Comparison of ENCODE assay signal across 1 cellular context in genomic region chr3:106610362-106610997, GRCh38.
TF ChIP-seq lines count a peak whose summit lies in the region.

No MANE protein-coding gene starts in this region.

TF ChIP-seq in HEK293, 187 proteins besides CTCF, POLR2A, EP300 and RAD21 (continued from another document):
- TF ChIP-seq INSM2 (tag by site-specific recombination; IDR thresholded peaks at IDR 0.05): peak; percentile 47; the same call in 1 of the 2 replicates
- TF ChIP-seq ZNF785 (tag by site-specific recombination; IDR thresholded peaks at IDR 0.05): no peak
- no peak for TF ChIP-seq ZNF510 (tag by site-specific recombination; IDR thresholded peaks at IDR 0.05; ENCODE audit: insufficient replicate concordance)
- TF ChIP-seq YY1 (tag by site-specific recombination; IDR thresholded peaks at IDR 0.05): no peak
- TF ChIP-seq ZIC2 (tag by site-specific recombination; IDR thresholded peaks at IDR 0.05): no peak
- TF ChIP-seq ZNF768 (tag by site-specific recombination; IDR thresholded peaks at IDR 0.05): no peak
- no peak for TF ChIP-seq ZSCAN23 (tag by site-specific recombination; IDR thresholded peaks at IDR 0.05)
- TF ChIP-seq ZNF843 (tag by site-specific recombination; IDR thresholded peaks at IDR 0.05): peak; percentile 74
- TF ChIP-seq ZNF677 (tag by site-specific recombination; IDR thresholded peaks at IDR 0.05): no peak
- TF ChIP-seq MYNN (tag by site-specific recombination; IDR thresholded peaks at IDR 0.05; ENCODE audit: borderline replicate concordance): no peak
- no peak for TF ChIP-seq SP7 (tag by site-specific recombination; IDR thresholded peaks at IDR 0.05)
- peak; percentile 18; the same call in 1 of the 2 replicates for TF ChIP-seq ZNF654 (tag by site-specific recombination; IDR thresholded peaks at IDR 0.05; ENCODE audit: low read depth)
- no peak for TF ChIP-seq GLI4 (tag by site-specific recombination; IDR thresholded peaks at IDR 0.05)
- TF ChIP-seq GLIS1 (tag by site-specific recombination; IDR thresholded peaks at IDR 0.05): 0 out of 2 replicates have a peak, but pooled peaks have one; percentile 11
- no peak for TF ChIP-seq ZBTB20 (tag by site-specific recombination; IDR thresholded peaks at IDR 0.05)
- TF ChIP-seq KLF10 (tag by site-specific recombination; IDR thresholded peaks at IDR 0.05): no peak
- TF ChIP-seq ZNF792 (tag by site-specific recombination; IDR thresholded peaks at IDR 0.05): no peak
- TF ChIP-seq KLF8 (tag by site-specific recombination; IDR thresholded peaks at IDR 0.05): peak; percentile 60
- TF ChIP-seq, protein P1, sequence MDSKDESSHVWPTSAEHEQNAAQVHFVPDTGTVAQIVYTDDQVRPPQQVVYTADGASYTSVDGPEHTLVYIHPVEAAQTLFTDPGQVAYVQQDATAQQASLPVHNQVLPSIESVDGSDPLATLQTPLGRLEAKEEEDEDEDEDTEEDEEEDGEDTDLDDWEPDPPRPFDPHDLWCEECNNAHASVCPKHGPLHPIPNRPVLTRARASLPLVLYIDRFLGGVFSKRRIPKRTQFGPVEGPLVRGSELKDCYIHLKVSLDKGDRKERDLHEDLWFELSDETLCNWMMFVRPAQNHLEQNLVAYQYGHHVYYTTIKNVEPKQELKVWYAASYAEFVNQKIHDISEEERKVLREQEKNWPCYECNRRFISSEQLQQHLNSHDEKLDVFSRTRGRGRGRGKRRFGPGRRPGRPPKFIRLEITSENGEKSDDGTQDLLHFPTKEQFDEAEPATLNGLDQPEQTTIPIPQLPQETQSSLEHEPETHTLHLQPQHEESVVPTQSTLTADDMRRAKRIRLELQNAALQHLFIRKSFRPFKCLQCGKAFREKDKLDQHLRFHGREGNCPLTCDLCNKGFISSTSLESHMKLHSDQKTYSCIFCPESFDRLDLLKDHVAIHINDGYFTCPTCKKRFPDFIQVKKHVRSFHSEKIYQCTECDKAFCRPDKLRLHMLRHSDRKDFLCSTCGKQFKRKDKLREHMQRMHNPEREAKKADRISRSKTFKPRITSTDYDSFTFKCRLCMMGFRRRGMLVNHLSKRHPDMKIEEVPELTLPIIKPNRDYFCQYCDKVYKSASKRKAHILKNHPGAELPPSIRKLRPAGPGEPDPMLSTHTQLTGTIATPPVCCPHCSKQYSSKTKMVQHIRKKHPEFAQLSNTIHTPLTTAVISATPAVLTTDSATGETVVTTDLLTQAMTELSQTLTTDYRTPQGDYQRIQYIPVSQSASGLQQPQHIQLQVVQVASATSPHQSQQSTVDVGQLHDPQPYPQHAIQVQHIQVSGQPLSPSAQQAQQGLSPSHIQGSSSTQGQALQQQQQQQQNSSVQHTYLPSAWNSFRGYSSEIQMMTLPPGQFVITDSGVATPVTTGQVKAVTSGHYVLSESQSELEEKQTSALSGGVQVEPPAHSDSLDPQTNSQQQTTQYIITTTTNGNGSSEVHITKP (tag by site-specific recombination; IDR thresholded peaks at IDR 0.05): 0 out of 2 replicates have a peak, but pooled peaks have one; percentile 17
- TF ChIP-seq BCL11A (tag by site-specific recombination; IDR thresholded peaks at IDR 0.05; ENCODE audit: low read depth): 0 out of 2 replicates have a peak, but pooled peaks have one; percentile 11
- no peak for TF ChIP-seq SCRT2 (tag by site-specific recombination; IDR thresholded peaks at IDR 0.05)
- TF ChIP-seq ZNF658 (tag by site-specific recombination; IDR thresholded peaks at IDR 0.05): no peak
- TF ChIP-seq, protein P2, sequence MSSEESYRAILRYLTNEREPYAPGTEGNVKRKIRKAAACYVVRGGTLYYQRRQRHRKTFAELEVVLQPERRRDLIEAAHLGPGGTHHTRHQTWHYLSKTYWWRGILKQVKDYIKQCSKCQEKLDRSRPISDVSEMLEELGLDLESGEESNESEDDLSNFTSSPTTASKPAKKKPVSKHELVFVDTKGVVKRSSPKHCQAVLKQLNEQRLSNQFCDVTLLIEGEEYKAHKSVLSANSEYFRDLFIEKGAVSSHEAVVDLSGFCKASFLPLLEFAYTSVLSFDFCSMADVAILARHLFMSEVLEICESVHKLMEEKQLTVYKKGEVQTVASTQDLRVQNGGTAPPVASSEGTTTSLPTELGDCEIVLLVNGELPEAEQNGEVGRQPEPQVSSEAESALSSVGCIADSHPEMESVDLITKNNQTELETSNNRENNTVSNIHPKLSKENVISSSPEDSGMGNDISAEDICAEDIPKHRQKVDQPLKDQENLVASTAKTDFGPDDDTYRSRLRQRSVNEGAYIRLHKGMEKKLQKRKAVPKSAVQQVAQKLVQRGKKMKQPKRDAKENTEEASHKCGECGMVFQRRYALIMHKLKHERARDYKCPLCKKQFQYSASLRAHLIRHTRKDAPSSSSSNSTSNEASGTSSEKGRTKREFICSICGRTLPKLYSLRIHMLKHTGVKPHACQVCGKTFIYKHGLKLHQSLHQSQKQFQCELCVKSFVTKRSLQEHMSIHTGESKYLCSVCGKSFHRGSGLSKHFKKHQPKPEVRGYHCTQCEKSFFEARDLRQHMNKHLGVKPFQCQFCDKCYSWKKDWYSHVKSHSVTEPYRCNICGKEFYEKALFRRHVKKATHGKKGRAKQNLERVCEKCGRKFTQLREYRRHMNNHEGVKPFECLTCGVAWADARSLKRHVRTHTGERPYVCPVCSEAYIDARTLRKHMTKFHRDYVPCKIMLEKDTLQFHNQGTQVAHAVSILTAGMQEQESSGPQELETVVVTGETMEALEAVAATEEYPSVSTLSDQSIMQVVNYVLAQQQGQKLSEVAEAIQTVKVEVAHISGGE (tag by site-specific recombination; conservative IDR thresholded peaks at IDR 0.05; ENCODE audit: low read depth): no peak
- peak; percentile 48; the same call in 1 of the 2 replicates for TF ChIP-seq WT1 (tag by site-specific recombination; IDR thresholded peaks at IDR 0.05)
- TF ChIP-seq, protein P3, sequence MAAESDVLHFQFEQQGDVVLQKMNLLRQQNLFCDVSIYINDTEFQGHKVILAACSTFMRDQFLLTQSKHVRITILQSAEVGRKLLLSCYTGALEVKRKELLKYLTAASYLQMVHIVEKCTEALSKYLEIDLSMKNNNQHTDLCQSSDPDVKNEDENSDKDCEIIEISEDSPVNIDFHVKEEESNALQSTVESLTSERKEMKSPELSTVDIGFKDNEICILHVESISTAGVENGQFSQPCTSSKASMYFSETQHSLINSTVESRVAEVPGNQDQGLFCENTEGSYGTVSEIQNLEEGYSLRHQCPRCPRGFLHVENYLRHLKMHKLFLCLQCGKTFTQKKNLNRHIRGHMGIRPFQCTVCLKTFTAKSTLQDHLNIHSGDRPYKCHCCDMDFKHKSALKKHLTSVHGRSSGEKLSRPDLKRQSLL (tag by site-specific recombination; IDR thresholded peaks at IDR 0.05): no peak
- no peak for TF ChIP-seq REPIN1 (tag by site-specific recombination; IDR thresholded peaks at IDR 0.05; ENCODE audit: low read depth)
- peak; percentile 53; the same call in 1 of the 2 replicates for TF ChIP-seq OSR2 (tag by site-specific recombination; IDR thresholded peaks at IDR 0.05)
